Comparison of ENCODE assay signal across 34 cellular contexts in genomic region chr22:33591946-33592345, GRCh38.
"Had no signal": no experiment of that assay in that cellular context is flagged by ENCODE, and none has a peak within 500 bp of the region (broad histone marks: within the 10 kb centered on the region; RNA-seq: fewer than 3 reads in every experiment).

No MANE protein-coding gene starts in this region.

- H3K36me3 ChIP-seq: MG63 had no signal

- H3K27ac ChIP-seq: KMS-11 had no signal

- H3K9ac ChIP-seq: KMS-11 had no signal

- H3K4me2 ChIP-seq: KMS-11 had no signal

- DNase-seq: Karpas-422, Kasumi-1, MG63, MM.1S, MV-4-11, NCI-H1048, NCI-H1092, NCI-H1092 treated with DMSO at 0.1 percent for 48 hours, NCI-H1105, NCI-H1105 treated with DMSO at 0.1 percent for 48 hours, NCI-H1417, NCI-H1417 treated with DMSO at 0.1 percent for 48 hours, NCI-H1436, NCI-H1436 treated with DMSO at 0.1 percent for 48 hours, NCI-H146, NCI-H1694, NCI-H1694 treated with DMSO at 0.1 percent for 48 hours, NCI-H187, NCI-H187 treated with DMSO at 0.1 percent for 48 hours, NCI-H1930, NCI-H2029, NCI-H2029 treated with DMSO at 0.1 percent for 48 hours, NCI-H2081, NCI-H2081 treated with DMSO at 0.1 percent for 48 hours, NCI-H2107, NCI-H2171, NCI-H2171 treated with DMSO at 0.1 percent for 48 hours, NCI-H2227 treated with DMSO at 0.1 percent for 48 hours, NCI-H226, NCI-H345, NCI-H446, NCI-H446 treated with DMSO at 0.1 percent for 48 hours, NCI-H510A had no signal

- H3K9me3 ChIP-seq: MG63 had no signal

- H3K27me3 ChIP-seq: MG63 had no signal

- H3K4me3 ChIP-seq: MG63 had no signal
